Comparison of ENCODE assay signal across 8 cellular contexts in the genomic region with DNA sequence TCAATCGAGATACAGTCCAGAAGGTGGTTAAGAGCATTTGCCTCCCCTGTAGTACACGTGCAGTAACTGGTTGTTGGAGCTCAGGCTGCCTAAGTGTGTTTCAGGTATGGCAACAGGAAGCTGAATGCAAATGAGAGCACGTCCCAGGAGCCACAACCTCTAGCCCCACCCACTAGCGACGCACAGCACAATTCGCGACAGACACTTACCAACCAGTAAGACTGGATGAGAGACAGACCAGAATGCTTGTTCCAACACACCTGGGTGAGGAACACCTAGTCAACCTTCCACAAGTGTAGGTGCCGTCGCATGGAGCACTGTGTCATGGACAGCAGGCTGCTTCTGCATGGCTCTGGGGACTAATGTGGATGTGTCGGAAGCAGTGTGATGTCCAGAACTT. TPM values are rescaled to one million over a fixed set of nuclear protein-coding genes. Genes with fewer than 3 reads are reported as not detected.
A peak's percentile ranks its signal among the peaks of the same experiment; 100 is the strongest.
DNase-seq lines count a peak whose midpoint lies in the region; ATAC-seq and TF ChIP-seq lines count a peak whose summit lies in the region.

No MANE protein-coding gene starts in this region.

- H3K36me3 ChIP-seq in endodermal cell (ENCODE audit: control insufficient read depth, insufficient read depth, low read length) (no peaks in the 10 kb centered on the region), MG63 (no peaks in the 10 kb centered on the region)

- H3K9me3 ChIP-seq in endodermal cell (ENCODE audit: control insufficient read depth, low read length) = no peaks in the 10 kb centered on the region
- H3K9me3 ChIP-seq in MG63 = no peaks in the 10 kb centered on the region

- no peak overlapping the region for H3K27ac ChIP-seq in endodermal cell (ENCODE audit: low read depth, low read length)

- H3K4me3 ChIP-seq in endodermal cell (ENCODE audit: low read length) (no peak overlapping the region), MG63 (no peak overlapping the region)

- H3K4me3 Mint-ChIP-seq in endodermal cell = no peak overlapping the region
- H3K4me3 Mint-ChIP-seq in stimulated activated naive B cell treated with anti-CD40 and anti-IgM and Interleukin-4, amounts not matched to agents 10 μg/mL and 1 μg/mL and 100 μg/mL, for 72 hours = peak overlapping the region in 1 of 2 donors; percentile 27

- H3K36me3 Mint-ChIP-seq in endodermal cell (ENCODE audit: low read depth) = no peaks in the 10 kb centered on the region
- H3K36me3 Mint-ChIP-seq in stimulated activated naive B cell treated with anti-CD40 and anti-IgM and Interleukin-4, amounts not matched to agents 10 μg/mL and 1 μg/mL and 100 μg/mL, for 72 hours = peaks cover 4 to 5% of the 10 kb centered on the region in 2 donors

- peak; percentile 47 to 48 for ATAC-seq in stimulated activated naive B cell treated with anti-CD40 and anti-IgM and Interleukin-4, amounts not matched to agents 10 μg/mL and 1 μg/mL and 100 μg/mL, for 72 hours (replicated peaks)

- H3K27me3 Mint-ChIP-seq in endodermal cell (ENCODE audit: insufficient read depth) = no peaks in the 10 kb centered on the region
- H3K27me3 Mint-ChIP-seq in stimulated activated naive B cell treated with anti-CD40 and anti-IgM and Interleukin-4, amounts not matched to agents 10 μg/mL and 1 μg/mL and 100 μg/mL, for 72 hours = no peaks in the 10 kb centered on the region

- DNase-seq in DMS153 (lab: John Stamatoyannopoulos, UW) (peak; percentile 53), DMS153 treated with DMSO at 0.1 percent for 48 hours (lab: John Stamatoyannopoulos, UW; ENCODE audit: unreplicated experiment) (no peak), endodermal cell (peak; percentile 81), MG63 (no peak), occipital lobe (lab: John Stamatoyannopoulos, UW) (no peak), GM03348 (ENCODE audit: low spot score) (no peak)
- peak; percentile 82 for DNase-seq in activated CD4-positive, alpha-beta T cell treated with anti-CD3 and anti-CD28 coated beads for 48 hours
- no peak for DNase-seq in stimulated activated naive B cell treated with anti-CD40 and anti-IgM and Interleukin-4, amounts not matched to agents 10 μg/mL and 1 μg/mL and 100 μg/mL, for 72 hours

- H3K9ac ChIP-seq in endodermal cell (ENCODE audit: extremely low read depth, low read length, poor library complexity, severe bottlenecking) = no peak overlapping the region

- H3K27ac Mint-ChIP-seq in endodermal cell = peak overlapping the region; percentile 33
- H3K27ac Mint-ChIP-seq in stimulated activated naive B cell treated with anti-CD40 and anti-IgM and Interleukin-4, amounts not matched to agents 10 μg/mL and 1 μg/mL and 100 μg/mL, for 72 hours = peak overlapping the region; percentile 94

- no peaks in the 10 kb centered on the region for H3K9me3 Mint-ChIP-seq in endodermal cell
- H3K9me3 Mint-ChIP-seq in stimulated activated naive B cell treated with anti-CD40 and anti-IgM and Interleukin-4, amounts not matched to agents 10 μg/mL and 1 μg/mL and 100 μg/mL, for 72 hours = peaks cover 4% of the 10 kb centered on the region in 2 donors

- peaks cover 3% of the 10 kb centered on the region for H3K4me1 ChIP-seq in endodermal cell (ENCODE audit: control insufficient read depth, insufficient read depth, low read length)

- 72 to 90% methylated on average over 6 to 10 of the region's 10 CpGs for WGBS in endodermal cell (ENCODE audit: insufficient coverage in 1 of 2, insufficient read length in 1 of 2), 2 experiments

- peaks cover 24% of the 10 kb centered on the region for H3K4me1 Mint-ChIP-seq in endodermal cell
- peaks cover 38 to 63% of the 10 kb centered on the region in 2 donors for H3K4me1 Mint-ChIP-seq in stimulated activated naive B cell treated with anti-CD40 and anti-IgM and Interleukin-4, amounts not matched to agents 10 μg/mL and 1 μg/mL and 100 μg/mL, for 72 hours

- no peaks in the 10 kb centered on the region for H3K27me3 ChIP-seq in endodermal cell (ENCODE audit: control insufficient read depth, insufficient read depth, low read length, poor library complexity, severe bottlenecking)
- H3K27me3 ChIP-seq in MG63 = no peaks in the 10 kb centered on the region

- no peak for TF ChIP-seq CTCF in endodermal cell (conservative IDR thresholded peaks at IDR 0.05)

RNA-seq across cellular contexts. Expression of a gene that starts 7.2 kb away (rescaled TPM):
- total RNA-seq in endodermal cell = 10 to 100 TPM; 30.6 to 38.5 TPM
- 14.1 TPM for polyA plus RNA-seq in endodermal cell (2013, experiment 1 of 2)
- polyA plus RNA-seq in endodermal cell (2013, experiment 2 of 2) = 18.4 TPM
- 8.8 and 12.0 TPM in 2 replicates for total RNA-seq in MG63 (2014; rRNA removed; shearing (Covaris generic); ENCODE audit: low replicate concordance)
- 2.3 TPM for total RNA-seq in occipital lobe

RNA-seq across cellular contexts. Expression of a gene that starts 54.3 kb away (rescaled TPM):
- total RNA-seq in endodermal cell = 100 to 1,000 TPM; 192 to 390 TPM
- 39.8 TPM for polyA plus RNA-seq in endodermal cell (2013, experiment 1 of 2)
- 48.5 TPM for polyA plus RNA-seq in endodermal cell (2013, experiment 2 of 2)
- total RNA-seq in MG63 (2014; rRNA removed; shearing (Covaris generic); ENCODE audit: low replicate concordance) = not detected in 2 replicates
- total RNA-seq in occipital lobe = 1.6 TPM

Comparison
In these comparisons a context has a peak if more than half of its experiments do, and no peak if none do; other contexts are left out.
1. DNase-seq: peak in DMS153 (single experiment), activated CD4-positive, alpha-beta T cell treated with anti-CD3 and anti-CD28 coated beads for 48 hours (single experiment) and endodermal cell (single experiment); none in DMS153 treated with DMSO at 0.1 percent for 48 hours (single experiment), stimulated activated naive B cell treated with anti-CD40 and anti-IgM and Interleukin-4, amounts not matched to agents 10 μg/mL and 1 μg/mL and 100 μg/mL, for 72 hours (single experiment), MG63 (single experiment), occipital lobe (single experiment) and GM03348 (single experiment).
2. RNA of a gene that starts 54.3 kb away (total RNA-seq): 192 to 390 TPM in endodermal cell; 1.6 TPM in occipital lobe (single experiment) and not detected in MG63; every median in the first group is over 10 times any median in the second.